1 cellular context compared by ENCODE assay signal in genomic region chr1:112723511-112723839, GRCh38.
TF ChIP-seq lines count a peak whose summit lies in the region.

No MANE protein-coding gene starts in this region.

TF ChIP-seq in WTC11, 78 proteins besides CTCF, POLR2A, EP300 and RAD21 (continued from another document):
- TF ChIP-seq E2F4 (CRISPR knock-in tag; IDR thresholded peaks at IDR 0.05; ENCODE audit: borderline replicate concordance, low read depth) (no peak), SMAD3 (CRISPR knock-in tag; IDR thresholded peaks at IDR 0.05; ENCODE audit: borderline replicate concordance) (no peak), ZNF425 (CRISPR knock-in tag; conservative IDR thresholded peaks at IDR 0.05) (no peak)
